8 cellular contexts compared by ENCODE assay signal in genomic region chr11:62832346-62833234, GRCh38. TPM values are rescaled to one million over a fixed set of nuclear protein-coding genes. Genes with fewer than 3 reads are reported as not detected.
A peak's percentile ranks its signal among the peaks of the same experiment; 100 is the strongest.
DNase-seq lines count a peak whose midpoint lies in the region; ATAC-seq and TF ChIP-seq lines count a peak whose summit lies in the region.

Gene TEX54, minus strand, starts transcription at chr11:62832841.

- H3K4me3 ChIP-seq in GM12865 (ENCODE audit: low read depth, low read length) = peak within 1 kb of the TSS; percentile 80
- peak within 1 kb of the TSS; percentile 94 for H3K4me3 ChIP-seq in SK-N-MC
- peak within 1 kb of the TSS; percentile 65 to 90 (median 81) for H3K4me3 ChIP-seq in esophagus squamous epithelium
- peak within 1 kb of the TSS; percentile 81 for H3K4me3 ChIP-seq in neuron (ENCODE audit: low read length)

- WGBS in esophagus squamous epithelium, 2 donors = 15 to 22% methylated on average over 12 to 15 of the region's 40 CpGs

- no peak for TF ChIP-seq CTCF in GM12865 (IDR thresholded peaks at IDR 0.05; ENCODE audit: insufficient read depth, low read depth, low read length, missing control alignments)
- no peak for TF ChIP-seq CTCF in esophagus squamous epithelium (IDR thresholded peaks at IDR 0.05)

- peak within 1 kb of the TSS; percentile 92 for H3K9ac ChIP-seq in SK-N-MC (ENCODE audit: insufficient read length)

- H3K27me3 ChIP-seq in esophagus squamous epithelium (no peaks in the 10 kb centered on the region), neuron (ENCODE audit: insufficient read depth, low read length) (no peaks in the 10 kb centered on the region)

- ATAC-seq in HG02610 (IDR thresholded peaks at IDR 0.05; ENCODE audit: unreplicated experiment) (peak; percentile 1), GM18868 (IDR thresholded peaks at IDR 0.05; ENCODE audit: unreplicated experiment) (no peak)

- H3K4me1 ChIP-seq in esophagus squamous epithelium (peaks cover 17 to 63% (median 39%) of the 10 kb centered on the region in 3 donors), neuron (ENCODE audit: insufficient read depth, low read length) (peaks cover 18% of the 10 kb centered on the region)

- TF ChIP-seq POLR2A in esophagus squamous epithelium (IDR thresholded peaks at IDR 0.05) = no peak

- H3K27ac ChIP-seq in SK-N-MC (peak within 1 kb of the TSS; percentile 82), esophagus squamous epithelium (peak within 1 kb of the TSS; percentile 93 to 100 (median 98))

- peaks cover 36% of the 10 kb centered on the region for H3K36me3 ChIP-seq in SK-N-MC (ENCODE audit: insufficient read depth, low read length)
- H3K36me3 ChIP-seq in esophagus squamous epithelium = peaks cover 0 to 56% (median 22%) of the 10 kb centered on the region in 3 donors
- peaks cover 38% of the 10 kb centered on the region for H3K36me3 ChIP-seq in neuron (ENCODE audit: insufficient read depth, low read length)

- no peak for DNase-seq in GM12865 (ENCODE audit: low read depth)
- no peak for DNase-seq in SK-N-MC (ENCODE audit: low read depth, low spot score)
- DNase-seq in esophagus squamous epithelium (lab: John Stamatoyannopoulos, UW) = no peak
- no peak for DNase-seq in DMS114 treated with DMSO at 0.1 percent for 48 hours (lab: John Stamatoyannopoulos, UW; ENCODE audit: unreplicated experiment)
- no peak for DNase-seq in NCI-H2171 treated with DMSO at 0.1 percent for 48 hours (lab: John Stamatoyannopoulos, UW)

- intact Hi-C loops in esophagus squamous epithelium (cut with DNase I) = no loop called here

- H3K9me3 ChIP-seq in SK-N-MC (ENCODE audit: low read depth, low read length) (no peaks in the 10 kb centered on the region), esophagus squamous epithelium (no peaks in the 10 kb centered on the region), neuron (ENCODE audit: low read length) (no peaks in the 10 kb centered on the region)

- peak within 1 kb of the TSS; percentile 84 for H2AFZ ChIP-seq in neuron (ENCODE audit: low read depth, low read length)

RNA-seq across cellular contexts. Expression of gene TEX54, which starts in this region (rescaled TPM):
- not detected for total RNA-seq in esophagus squamous epithelium
